Comparison of ENCODE assay signal across 11 cellular contexts in genomic region chr6:38262609-38263008, GRCh38.
DNase-seq lines count a peak whose midpoint lies in the region; ATAC-seq, FAIRE-seq and TF ChIP-seq lines count a peak whose summit lies in the region.
"Had no signal": no experiment of that assay in that cellular context is flagged by ENCODE, and none has a peak within 500 bp of the region (broad histone marks: within the 10 kb centered on the region; RNA-seq: fewer than 3 reads in every experiment).

No MANE protein-coding gene starts in this region.

- no peaks in the 10 kb centered on the region for H3K79me2 ChIP-seq in HCT116 (ENCODE audit: insufficient read depth, low read length)
- H3K79me2 ChIP-seq in GM12878 (ENCODE audit: control insufficient read depth, insufficient read depth, low read length): no peaks in the 10 kb centered on the region

- no peaks in the 10 kb centered on the region for H4K20me1 ChIP-seq in HCT116 (ENCODE audit: insufficient read depth)
- H4K20me1 ChIP-seq in GM12878 (ENCODE audit: control insufficient read depth, insufficient read depth): no peaks in the 10 kb centered on the region

- no peaks in the 10 kb centered on the region for H3K9me3 ChIP-seq in A549
- no peaks in the 10 kb centered on the region for H3K9me3 ChIP-seq in HCT116 (ENCODE audit: control insufficient read depth in 1 of 2, insufficient read depth in 1 of 2, low read depth in 1 of 2, low read length in 2 of 2)
- H3K9me3 ChIP-seq in GM12878 (replicated peaks; ENCODE audit: control insufficient read depth, insufficient read depth, low read length): no peaks in the 10 kb centered on the region
- H3K9me3 ChIP-seq in upper lobe of right lung: no peaks in the 10 kb centered on the region
- H3K9me3 ChIP-seq: Caco-2 had no signal

- CTCF ChIA-PET in A549 (lab: Yijun Ruan, JAX) (interaction anchor here (1.2 kb wide), 1 partner anchor 232 kb away, joined by 3 read pairs; no protein-coding TSS in a partner anchor), HCT116 (lab: Charles Lee) (no interaction called here), GM12878 (lab: Yijun Ruan, JAX) (interaction anchor here (1.2 kb wide), 1 partner anchor 128 kb away, joined by 4 read pairs; no protein-coding TSS in a partner anchor)

- H3K4me2 ChIP-seq in A549 (peak overlapping the region; percentile 77), HCT116 (ENCODE audit: low read length) (peak overlapping the region; percentile 68), GM12878 (ENCODE audit: control insufficient read depth, insufficient read depth) (no peak overlapping the region)

- no peak for TF ChIP-seq RAD21 in A549 (conservative IDR thresholded peaks at IDR 0.05 in 1 of 2, IDR thresholded peaks at IDR 0.05 in 1 of 2)
- TF ChIP-seq RAD21 in HCT116 (IDR thresholded peaks at IDR 0.05; ENCODE audit: low read depth): no peak
- no peak for TF ChIP-seq RAD21 in GM12878 (IDR thresholded peaks at IDR 0.05; ENCODE audit: insufficient read depth, low read depth, low read length)

- no peaks in the 10 kb centered on the region for H3K27me3 ChIP-seq in HCT116 (ENCODE audit: insufficient read depth, low read length)
- H3K27me3 ChIP-seq in GM12878 (replicated peaks in 1 of 2; ENCODE audit: control insufficient read depth in 2 of 2, insufficient read depth in 2 of 2, low read length in 1 of 2): no peaks in the 10 kb centered on the region
- no peaks in the 10 kb centered on the region for H3K27me3 ChIP-seq in layer of hippocampus (ENCODE audit: control insufficient read depth, insufficient read depth, low read length)
- H3K27me3 ChIP-seq in upper lobe of right lung: no peaks in the 10 kb centered on the region

- no peak for TF ChIP-seq POLR2A in A549 (IDR thresholded peaks at IDR 0.05; ENCODE audit: low read length)
- no peak for TF ChIP-seq POLR2A in HCT116 (IDR thresholded peaks at IDR 0.05; ENCODE audit: borderline replicate concordance, extremely low read depth, insufficient read depth, insufficient read length)
- no peak for TF ChIP-seq POLR2A in GM12878 (IDR thresholded peaks at IDR 0.05; ENCODE audit: low read depth, low read length)
- TF ChIP-seq POLR2A in erythroblast (IDR thresholded peaks at IDR 0.05; ENCODE audit: low read length): no peak

- FAIRE-seq in A549 (lab: Jason Lieb, UNC) (no peak), GM12878 (lab: Jason Lieb, UNC) (no peak)

- intact Hi-C loops in HCT116 (cut with micrococcal nuclease): no loop called here
- intact Hi-C loops in GM12878 (cut with micrococcal nuclease; ENCODE audit: unreplicated experiment): no loop called here
- intact Hi-C loops in upper lobe of right lung (cut with DNase I): no loop called here

- H3K36me3 ChIP-seq in HCT116 (ENCODE audit: control insufficient read depth in 1 of 2, insufficient read depth in 2 of 2, low read length in 2 of 2): no peaks in the 10 kb centered on the region
- no peaks in the 10 kb centered on the region for H3K36me3 ChIP-seq in GM12878 (ENCODE audit: control insufficient read depth in 2 of 2, insufficient read depth in 2 of 2, low read length in 1 of 2)
- peaks cover 5% of the 10 kb centered on the region for H3K36me3 ChIP-seq in upper lobe of right lung

- in situ Hi-C loops in GM12878 (cut with MboI): no loop called here

- WGBS in A549 (ENCODE audit: missing lambda C conversion rate): 55% methylated on average over 2 of the region's 2 CpGs
- 72% methylated on average over 2 of the region's 2 CpGs for WGBS in GM12878 (ENCODE audit: insufficient coverage, insufficient replicate concordance, low lambda C conversion rate, missing lambda C conversion rate)

- ATAC-seq in A549: peak in 1 of 2 experiments; percentile 34; a peak in 2 of 6 replicates
- no peak for ATAC-seq in HCT116
- no peak for ATAC-seq in GM12878
- no peak for ATAC-seq in upper lobe of right lung
- ATAC-seq: T-cell had no signal

- H3K27ac ChIP-seq in A549: peak overlapping the region; percentile 56 to 72
- no peak overlapping the region for H3K27ac ChIP-seq in HCT116 (ENCODE audit: low read depth, low read length)
- no peak overlapping the region for H3K27ac ChIP-seq in GM12878 (ENCODE audit: control insufficient read depth, insufficient read depth)
- peak overlapping the region; percentile 81 for H3K27ac ChIP-seq in layer of hippocampus (ENCODE audit: low read depth, low read length)
- no peak overlapping the region for H3K27ac ChIP-seq in upper lobe of right lung

- POLR2A ChIA-PET in A549 (lab: Yijun Ruan, JAX) (no interaction called here), HCT116 (lab: Charles Lee) (no interaction called here), GM12878 (lab: Charles Lee) (no interaction called here)

- no peaks in the 10 kb centered on the region for H3K9me2 ChIP-seq in HCT116 (ENCODE audit: insufficient read depth)

- DNase-seq in A549 (ENCODE audit: low read depth in 1 of 2, low spot score in 1 of 2) (no peak), HCT116 (ENCODE audit: low read depth, low spot score) (no peak), GM12878 (ENCODE audit: low read depth, low spot score) (no peak), erythroblast (lab: John Stamatoyannopoulos, UW) (no peak), upper lobe of right lung (no peak), kidney glomerular epithelial cell (lab: John Stamatoyannopoulos, UW) (no peak), C1 segment of cervical spinal cord (lab: John Stamatoyannopoulos, UW) (no peak)
- DNase-seq: NCI-H2081 treated with DMSO at 0.1 percent for 48 hours, T-cell had no signal

- no peak for TF ChIP-seq CTCF in A549 (IDR thresholded peaks at IDR 0.05)
- no peak for TF ChIP-seq CTCF in HCT116 (IDR thresholded peaks at IDR 0.05 in 2 of 3, conservative IDR thresholded peaks at IDR 0.05 in 1 of 3; ENCODE audit: borderline replicate concordance in 1 of 3, insufficient read depth in 1 of 3, low read depth in 2 of 3, low read length in 2 of 3)
- no peak for TF ChIP-seq CTCF in GM12878 (IDR thresholded peaks at IDR 0.05 in 2 of 3, conservative IDR thresholded peaks at IDR 0.05 in 1 of 3; ENCODE audit: control insufficient read depth in 2 of 3, extremely low read depth in 1 of 3, insufficient read depth in 1 of 3, low read depth in 3 of 3, low read length in 3 of 3)
- TF ChIP-seq CTCF in upper lobe of right lung (IDR thresholded peaks at IDR 0.05): no peak

- H3K4me3 ChIP-seq in A549 (no peak overlapping the region), HCT116 (replicated peaks in 1 of 2; ENCODE audit: low read depth in 1 of 2, low read length in 2 of 2) (no peak overlapping the region), GM12878 (no peak overlapping the region), upper lobe of right lung (no peak overlapping the region)

- no peak overlapping the region for H2AFZ ChIP-seq in HCT116 (ENCODE audit: low read depth, low read length, poor library complexity, severe bottlenecking)
- H2AFZ ChIP-seq in GM12878 (ENCODE audit: control insufficient read depth, low read depth, low read length): no peak overlapping the region; the same call in 1 of the 2 replicates

- peaks cover 53% of the 10 kb centered on the region for H3K4me1 ChIP-seq in A549
- H3K4me1 ChIP-seq in HCT116 (ENCODE audit: control insufficient read depth in 1 of 2, insufficient read depth in 2 of 2, low read length in 2 of 2): peaks cover 8 to 35% of the 10 kb centered on the region in 2 experiments; a peak in 3 of 4 replicates
- H3K4me1 ChIP-seq in GM12878 (ENCODE audit: control insufficient read depth, insufficient read depth, low read length): peaks cover 10% of the 10 kb centered on the region
- no peaks in the 10 kb centered on the region for H3K4me1 ChIP-seq in upper lobe of right lung

- no peak overlapping the region for H3K9ac ChIP-seq in HCT116 (ENCODE audit: low read length)
- no peak overlapping the region for H3K9ac ChIP-seq in GM12878 (ENCODE audit: control insufficient read depth, insufficient read depth, low read length)

- RAD21 ChIA-PET in HCT116 (lab: Charles Lee; ENCODE audit: low non-redundant PET in 1 of 2, low total read pairs in 2 of 2, uncharacterized antibody in 2 of 2, unreplicated experiment in 2 of 2) (no interaction called here), GM12878 (lab: Charles Lee; ENCODE audit: unreplicated experiment) (interaction anchor here (0.5 kb wide), 1 partner anchor 161 kb away, joined by 3 read pairs; no protein-coding TSS in a partner anchor)

- SMC1A ChIA-PET in GM12878 (lab: Charles Lee; ENCODE audit: uncharacterized antibody, unreplicated experiment): interaction anchor here (3.6 kb wide), 1 partner anchor 12 kb away, joined by 20 read pairs; no protein-coding TSS in a partner anchor

- TF ChIP-seq EP300 in A549 (IDR thresholded peaks at IDR 0.05) (no peak), GM12878 (IDR thresholded peaks at IDR 0.05; ENCODE audit: borderline replicate concordance in 1 of 2, control insufficient read depth in 1 of 2, low read depth in 2 of 2, low read length in 2 of 2) (no peak)

- BruUV-seq in HCT116 (replicated peaks; lab: Mats Ljungman, UMichigan) (no TSS peak), GM12878 (replicated peaks; lab: Mats Ljungman, UMichigan) (no TSS peak)

TF ChIP-seq in A549, 52 proteins besides CTCF, POLR2A, EP300 and RAD21:
- TF ChIP-seq CBX2 (IDR thresholded peaks at IDR 0.05; ENCODE audit: borderline replicate concordance, low read depth) (no peak), MAFK (IDR thresholded peaks at IDR 0.05; ENCODE audit: partially characterized antibody) (peak; percentile 18)

TF ChIP-seq in HCT116, 20 proteins besides CTCF, POLR2A, EP300 and RAD21:
- no peak for TF ChIP-seq ZNF274 (IDR thresholded peaks at IDR 0.05; ENCODE audit: low read depth, low read length)
- peak; percentile 20; the same call in 1 of the 2 replicates for TF ChIP-seq SP1 (IDR thresholded peaks at IDR 0.05; ENCODE audit: low read depth)

TF ChIP-seq in GM12878, 131 proteins besides CTCF, POLR2A, EP300 and RAD21:
- TF ChIP-seq RUNX3 (IDR thresholded peaks at IDR 0.05; ENCODE audit: low read length): peak; percentile 12; the same call in 1 of the 2 replicates
- TF ChIP-seq CHD2 (IDR thresholded peaks at IDR 0.05; ENCODE audit: borderline replicate concordance, low read depth, low read length): no peak

Comparison
In these comparisons a context has a peak if more than half of its experiments do, and no peak if none do; other contexts are left out.
1. H3K27ac ChIP-seq: peak in A549 (2 of 2) and layer of hippocampus (single experiment); none in HCT116 (single experiment), GM12878 (single experiment) and upper lobe of right lung (single experiment).